ENCODE assay signal across 18 cellular contexts in genomic region chr19:17564783-17565182, GRCh38. TPM values are rescaled to one million over a fixed set of nuclear protein-coding genes. Genes with fewer than 3 reads are reported as not detected.
DNase-seq lines count a peak whose midpoint lies in the region; ATAC-seq and TF ChIP-seq lines count a peak whose summit lies in the region.
"Had no signal": no experiment of that assay in that cellular context is flagged by ENCODE, and none has a peak within 500 bp of the region (broad histone marks: within the 10 kb centered on the region; RNA-seq: fewer than 3 reads in every experiment).

No MANE protein-coding gene starts in this region.

- H3K79me2 ChIP-seq in PC-9 (ENCODE audit: low read depth), result 0 out of 2 replicates have a peak, but pooled peaks cover 9% of the 10 kb centered on the region

- no peaks in the 10 kb centered on the region for H3K27me3 Mint-ChIP-seq in glutamatergic neuron (ENCODE audit: unreplicated experiment)
- H3K27me3 Mint-ChIP-seq in natural killer cell treated with Interleukin-12 subunit alpha and Interleukin-12 subunit beta and Interleukin-15 and Interleukin-18, amount 100 ng/mL, for 72 hours, result no peaks in the 10 kb centered on the region
- H3K27me3 Mint-ChIP-seq: CD4-positive, CD25-positive, alpha-beta regulatory T cell had no signal

- H3K4me3 ChIP-seq in left ventricle myocardium inferior, result no peak overlapping the region
- no peak overlapping the region for H3K4me3 ChIP-seq in heart left ventricle
- H3K4me3 ChIP-seq in PC-9, result no peak overlapping the region
- H3K4me3 ChIP-seq in suprapubic skin, result no peak overlapping the region

- H3K9me3 Mint-ChIP-seq in glutamatergic neuron (ENCODE audit: unreplicated experiment), result no peaks in the 10 kb centered on the region
- H3K9me3 Mint-ChIP-seq in natural killer cell treated with Interleukin-12 subunit alpha and Interleukin-12 subunit beta and Interleukin-15 and Interleukin-18, amount 100 ng/mL, for 72 hours, result no peaks in the 10 kb centered on the region
- H3K9me3 Mint-ChIP-seq: CD4-positive, CD25-positive, alpha-beta regulatory T cell had no signal

- WGBS in heart left ventricle, 4 donors, result 20 to 26% (median 22%) methylated on average over 6 of the region's 6 CpGs
- 69% methylated on average over 6 of the region's 6 CpGs for WGBS in suprapubic skin

- intact Hi-C loops in left ventricle myocardium inferior (cut with micrococcal nuclease), result no loop called here
- intact Hi-C loops in heart left ventricle (cut with DNase I), result loop anchor here in 1 of 10 donors (10.0 kb wide), 1 partner anchor 50 kb away; the partner anchor contains the start of gene PGLS
- intact Hi-C loops in PC-9 (cut with micrococcal nuclease; ENCODE audit: unreplicated experiment), result no loop called here

- H3K27me3 ChIP-seq in left ventricle myocardium inferior (ENCODE audit: low read depth) (no peaks in the 10 kb centered on the region), heart left ventricle (no peaks in the 10 kb centered on the region), PC-9 (ENCODE audit: insufficient read depth, low read depth) (no peaks in the 10 kb centered on the region), suprapubic skin (no peaks in the 10 kb centered on the region)

- peaks cover 29% of the 10 kb centered on the region for H3F3A ChIP-seq in PC-9 (ENCODE audit: insufficient read depth, low read depth)

- H3K36me3 Mint-ChIP-seq in glutamatergic neuron (ENCODE audit: unreplicated experiment), result no peaks in the 10 kb centered on the region
- peaks cover 4% of the 10 kb centered on the region for H3K36me3 Mint-ChIP-seq in natural killer cell treated with Interleukin-12 subunit alpha and Interleukin-12 subunit beta and Interleukin-15 and Interleukin-18, amount 100 ng/mL, for 72 hours

- no peak for DNase-seq in left ventricle myocardium inferior
- DNase-seq in heart left ventricle, result no peak
- no peak for DNase-seq in PC-9
- DNase-seq in glutamatergic neuron, result no peak
- DNase-seq in suprapubic skin (ENCODE audit: low spot score in 2 of 2), result no peak
- DNase-seq in natural killer cell treated with Interleukin-12 subunit alpha and Interleukin-12 subunit beta and Interleukin-15 and Interleukin-18, amount 100 ng/mL, for 72 hours (ENCODE audit: low spot score), result no peak
- DNase-seq: ACHN; Calu3; CD4-positive, CD25-positive, alpha-beta regulatory T cell; DMS53; NCI-H1048; NCI-H1436 treated with DMSO at 0.1 percent for 48 hours; NCI-H2029 treated with DMSO at 0.1 percent for 48 hours; NCI-H2171 treated with DMSO at 0.1 percent for 48 hours; NCI-H748 treated with DMSO at 0.1 percent for 48 hours had no signal

- TF ChIP-seq EP300 in suprapubic skin (IDR thresholded peaks at IDR 0.05), result no peak

- no peaks in the 10 kb centered on the region for H4K20me1 ChIP-seq in PC-9 (ENCODE audit: insufficient read depth)

- H3K27ac Mint-ChIP-seq in glutamatergic neuron (ENCODE audit: unreplicated experiment), result no peak overlapping the region
- H3K27ac Mint-ChIP-seq in natural killer cell treated with Interleukin-12 subunit alpha and Interleukin-12 subunit beta and Interleukin-15 and Interleukin-18, amount 100 ng/mL, for 72 hours, result no peak overlapping the region
- H3K27ac Mint-ChIP-seq: CD4-positive, CD25-positive, alpha-beta regulatory T cell had no signal

- H3K4me2 ChIP-seq in PC-9, result no peak overlapping the region
- H3K4me2 ChIP-seq: KMS-11 had no signal

- BruUV-seq in PC-9 (replicated peaks; lab: Mats Ljungman, UMichigan), result no TSS peak

- ATAC-seq in heart left ventricle (no peak), HG03108 (IDR thresholded peaks at IDR 0.05; ENCODE audit: unreplicated experiment) (no peak)
- no peak for ATAC-seq in natural killer cell treated with Interleukin-12 subunit alpha and Interleukin-12 subunit beta and Interleukin-15 and Interleukin-18, amount 100 ng/mL, for 72 hours
- ATAC-seq: HepG2 had no signal

- no peaks in the 10 kb centered on the region for H3K4me1 Mint-ChIP-seq in glutamatergic neuron (ENCODE audit: low read depth, unreplicated experiment)
- H3K4me1 Mint-ChIP-seq in natural killer cell treated with Interleukin-12 subunit alpha and Interleukin-12 subunit beta and Interleukin-15 and Interleukin-18, amount 100 ng/mL, for 72 hours (ENCODE audit: low read depth in 2 of 2), result peaks cover 0 to 9% of the 10 kb centered on the region in 2 donors

- CTCF ChIA-PET in PC-9 (lab: Charles Lee), result no interaction called here

- peak overlapping the region; percentile 20 for H3K4me3 Mint-ChIP-seq in glutamatergic neuron (ENCODE audit: unreplicated experiment)
- H3K4me3 Mint-ChIP-seq in natural killer cell treated with Interleukin-12 subunit alpha and Interleukin-12 subunit beta and Interleukin-15 and Interleukin-18, amount 100 ng/mL, for 72 hours, result no peak overlapping the region
- H3K4me3 Mint-ChIP-seq: CD4-positive, CD25-positive, alpha-beta regulatory T cell had no signal

- TF ChIP-seq CTCF in left ventricle myocardium inferior (IDR thresholded peaks at IDR 0.05; ENCODE audit: borderline replicate concordance) (no peak), heart left ventricle (IDR thresholded peaks at IDR 0.05) (no peak), PC-9 (conservative IDR thresholded peaks at IDR 0.05) (no peak), glutamatergic neuron (IDR thresholded peaks at IDR 0.05; ENCODE audit: partially characterized antibody, unreplicated experiment) (no peak), suprapubic skin (IDR thresholded peaks at IDR 0.05) (no peak)

- no peaks in the 10 kb centered on the region for H3K9me2 ChIP-seq in PC-9 (ENCODE audit: insufficient read depth)

- peaks cover 60% of the 10 kb centered on the region for H3K36me3 ChIP-seq in left ventricle myocardium inferior
- H3K36me3 ChIP-seq in heart left ventricle, result peaks cover 0 to 99% (median 85%) of the 10 kb centered on the region in 9 donors
- peaks cover 8% of the 10 kb centered on the region; the same call in 1 of the 2 replicates for H3K36me3 ChIP-seq in PC-9 (ENCODE audit: low read depth)
- H3K36me3 ChIP-seq in suprapubic skin, result peaks cover 84% of the 10 kb centered on the region

- TF ChIP-seq POLR2A in heart left ventricle (IDR thresholded peaks at IDR 0.05) (no peak), suprapubic skin (IDR thresholded peaks at IDR 0.05) (no peak)

- H3K9me3 ChIP-seq in left ventricle myocardium inferior (replicated peaks), result no peaks in the 10 kb centered on the region
- H3K9me3 ChIP-seq in heart left ventricle, result no peaks in the 10 kb centered on the region
- H3K9me3 ChIP-seq in PC-9 (ENCODE audit: insufficient read depth, low read depth), result no peaks in the 10 kb centered on the region
- H3K9me3 ChIP-seq in suprapubic skin, result no peaks in the 10 kb centered on the region

- POLR2A ChIA-PET in PC-9 (lab: Charles Lee; ENCODE audit: unreplicated experiment), result no interaction called here

- H3K27ac ChIP-seq in left ventricle myocardium inferior (replicated peaks), result peak overlapping the region; percentile 76
- H3K27ac ChIP-seq in heart left ventricle, result peak overlapping the region in 6 of 12 donors; percentile 10 to 54 (median 35)
- peak overlapping the region; percentile 69 for H3K27ac ChIP-seq in PC-9
- H3K27ac ChIP-seq in suprapubic skin, result no peak overlapping the region
- H3K27ac ChIP-seq: KMS-11 had no signal

- H3K4me1 ChIP-seq in left ventricle myocardium inferior, result peaks cover 49% of the 10 kb centered on the region
- H3K4me1 ChIP-seq in heart left ventricle, result peaks cover 0 to 42% (median 21%) of the 10 kb centered on the region in 12 donors
- H3K4me1 ChIP-seq in PC-9 (replicated peaks; ENCODE audit: insufficient read depth), result peaks cover 26% of the 10 kb centered on the region
- H3K4me1 ChIP-seq in suprapubic skin, result peaks cover 2% of the 10 kb centered on the region

- H2AFZ ChIP-seq in PC-9, result no peak overlapping the region

RNA-seq across cellular contexts. Expression of gene COLGALT1, which starts 9.3 kb away (rescaled TPM):
- total RNA-seq in left ventricle myocardium inferior (31.2 TPM), heart left ventricle (100 to 1,000 TPM in 1 of 9 donors, 10 to 100 TPM in 8; 23.7 to 117 (median 32.6) TPM), PC-9 (2021) (82.9 and 88.8 TPM in 2 replicates), glutamatergic neuron (ENCODE audit: unreplicated experiment) (74.5 TPM), suprapubic skin (10 to 100 TPM; 52.4 to 83.8 (median 60.7) TPM)
- polyA plus RNA-seq in heart left ventricle, result 10 to 100 TPM; 16.1 to 49.8 TPM
- total RNA-seq in natural killer cell treated with Interleukin-12 subunit alpha and Interleukin-12 subunit beta and Interleukin-15 and Interleukin-18, amount 100 ng/mL, for 72 hours, result 100 to 1,000 TPM in 1 of 2 donors, 10 to 100 TPM in 1; 53.9 to 122 TPM

RNA-seq across cellular contexts. Expression of gene PGLS, which starts 53.3 kb away (rescaled TPM):
- total RNA-seq in left ventricle myocardium inferior, result 19.9 TPM
- 10 to 100 TPM; 15.5 to 57.1 (median 27.0) TPM for total RNA-seq in heart left ventricle
- polyA plus RNA-seq in heart left ventricle, result 10 to 100 TPM; 28.8 to 45.9 TPM
- 175 and 290 TPM in 2 replicates for total RNA-seq in PC-9 (2021)
- 66.0 TPM for total RNA-seq in glutamatergic neuron (ENCODE audit: unreplicated experiment)
- 100 to 1,000 TPM in 1 of 4 donors, 10 to 100 TPM in 3; 58.0 to 108 (median 92.9) TPM for total RNA-seq in suprapubic skin
- 10 to 100 TPM; 42.8 to 64.6 TPM for total RNA-seq in natural killer cell treated with Interleukin-12 subunit alpha and Interleukin-12 subunit beta and Interleukin-15 and Interleukin-18, amount 100 ng/mL, for 72 hours
